1 cellular context compared by ENCODE assay signal in the genomic region with DNA sequence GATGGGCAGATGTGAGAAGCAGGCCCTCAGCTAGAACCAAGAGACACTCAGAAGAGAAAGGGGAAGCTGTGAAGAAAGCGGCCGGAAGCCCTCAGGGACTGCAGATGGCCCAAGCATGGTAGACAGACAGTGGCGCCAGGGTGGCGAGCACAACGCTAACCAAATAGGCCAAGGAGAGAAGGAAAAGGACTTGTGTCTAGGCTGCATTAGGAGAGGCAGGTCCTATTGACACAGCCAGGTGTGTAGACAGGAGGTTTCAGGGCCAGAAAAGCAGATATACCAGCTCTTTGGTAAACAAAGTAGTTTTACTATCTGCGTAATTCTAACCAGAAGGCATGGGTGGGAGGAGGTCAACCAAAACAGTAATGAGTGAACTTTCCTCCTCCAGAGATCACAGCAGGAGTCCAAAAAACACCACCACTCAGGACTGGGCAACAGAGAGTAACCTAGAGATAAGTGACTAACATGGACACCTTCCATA.
TF ChIP-seq lines count a peak whose summit lies in the region.

No MANE protein-coding gene starts in this region.

TF ChIP-seq in K562, 482 proteins besides CTCF, POLR2A, EP300 and RAD21 (continued from another document and continues in another):
- TF ChIP-seq, protein P1, sequence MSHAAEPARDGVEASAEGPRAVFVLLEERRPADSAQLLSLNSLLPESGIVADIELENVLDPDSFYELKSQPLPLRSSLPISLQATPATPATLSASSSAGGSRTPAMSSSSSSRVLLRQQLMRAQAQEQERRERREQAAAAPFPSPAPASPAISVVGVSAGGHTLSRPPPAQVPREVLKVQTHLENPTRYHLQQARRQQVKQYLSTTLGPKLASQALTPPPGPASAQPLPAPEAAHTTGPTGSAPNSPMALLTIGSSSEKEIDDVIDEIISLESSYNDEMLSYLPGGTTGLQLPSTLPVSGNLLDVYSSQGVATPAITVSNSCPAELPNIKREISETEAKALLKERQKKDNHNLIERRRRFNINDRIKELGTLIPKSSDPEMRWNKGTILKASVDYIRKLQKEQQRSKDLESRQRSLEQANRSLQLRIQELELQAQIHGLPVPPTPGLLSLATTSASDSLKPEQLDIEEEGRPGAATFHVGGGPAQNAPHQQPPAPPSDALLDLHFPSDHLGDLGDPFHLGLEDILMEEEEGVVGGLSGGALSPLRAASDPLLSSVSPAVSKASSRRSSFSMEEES (CRISPR knock-in tag; IDR thresholded peaks at IDR 0.05) = no peak
- no peak for TF ChIP-seq FOS (IDR thresholded peaks at IDR 0.05; ENCODE audit: extremely low read depth, insufficient read length)
- no peak for TF ChIP-seq CBX3 (IDR thresholded peaks at IDR 0.05; ENCODE audit: borderline replicate concordance in 1 of 2, low read length in 2 of 2)
- TF ChIP-seq ZNF224 (CRISPR knock-in tag; IDR thresholded peaks at IDR 0.05) = no peak
- no peak for TF ChIP-seq ZNF668 (CRISPR knock-in tag; IDR thresholded peaks at IDR 0.05)
- peak; percentile 74; the same call in 1 of the 2 replicates for TF ChIP-seq KLF6 (CRISPR knock-in tag; IDR thresholded peaks at IDR 0.05; ENCODE audit: borderline replicate concordance)
- no peak for TF ChIP-seq STAT5B (CRISPR knock-in tag; IDR thresholded peaks at IDR 0.05)
- TF ChIP-seq ELF4 (CRISPR knock-in tag; IDR thresholded peaks at IDR 0.05) = 0 out of 2 replicates have a peak, but pooled peaks have one; percentile 3
- TF ChIP-seq, protein P2, sequence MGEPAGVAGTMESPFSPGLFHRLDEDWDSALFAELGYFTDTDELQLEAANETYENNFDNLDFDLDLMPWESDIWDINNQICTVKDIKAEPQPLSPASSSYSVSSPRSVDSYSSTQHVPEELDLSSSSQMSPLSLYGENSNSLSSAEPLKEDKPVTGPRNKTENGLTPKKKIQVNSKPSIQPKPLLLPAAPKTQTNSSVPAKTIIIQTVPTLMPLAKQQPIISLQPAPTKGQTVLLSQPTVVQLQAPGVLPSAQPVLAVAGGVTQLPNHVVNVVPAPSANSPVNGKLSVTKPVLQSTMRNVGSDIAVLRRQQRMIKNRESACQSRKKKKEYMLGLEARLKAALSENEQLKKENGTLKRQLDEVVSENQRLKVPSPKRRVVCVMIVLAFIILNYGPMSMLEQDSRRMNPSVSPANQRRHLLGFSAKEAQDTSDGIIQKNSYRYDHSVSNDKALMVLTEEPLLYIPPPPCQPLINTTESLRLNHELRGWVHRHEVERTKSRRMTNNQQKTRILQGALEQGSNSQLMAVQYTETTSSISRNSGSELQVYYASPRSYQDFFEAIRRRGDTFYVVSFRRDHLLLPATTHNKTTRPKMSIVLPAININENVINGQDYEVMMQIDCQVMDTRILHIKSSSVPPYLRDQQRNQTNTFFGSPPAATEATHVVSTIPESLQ (CRISPR knock-in tag; IDR thresholded peaks at IDR 0.05) = no peak
- TF ChIP-seq HMGN3 (IDR thresholded peaks at IDR 0.05; ENCODE audit: borderline replicate concordance, extremely low read depth, insufficient read length, low read depth, low read length) = no peak
- no peak for TF ChIP-seq ZBTB7A (IDR thresholded peaks at IDR 0.05; ENCODE audit: borderline replicate concordance, control insufficient read depth, low read depth, low read length)
- no peak for TF ChIP-seq GTF2F1 (IDR thresholded peaks at IDR 0.05; ENCODE audit: low read depth, low read length)
- no peak for TF ChIP-seq SNIP1 (IDR thresholded peaks at IDR 0.05; ENCODE audit: low read depth)
- no peak for TF ChIP-seq HDAC6 (IDR thresholded peaks at IDR 0.05; ENCODE audit: low read depth, low read length)
- no peak for TF ChIP-seq ILF3 (IDR thresholded peaks at IDR 0.05; ENCODE audit: borderline replicate concordance)
- TF ChIP-seq CHD1 (IDR thresholded peaks at IDR 0.05; ENCODE audit: low read length) = no peak
- TF ChIP-seq NR2C2 (CRISPR knock-in tag; IDR thresholded peaks at IDR 0.05) = no peak
- peak; percentile 52; the same call in 1 of the 2 replicates for TF ChIP-seq NR2C2 (tag; IDR thresholded peaks at IDR 0.05)
- no peak for TF ChIP-seq POLR2G (IDR thresholded peaks at IDR 0.05; ENCODE audit: low read depth, low read length)
- no peak for TF ChIP-seq SPI1 (IDR thresholded peaks at IDR 0.05; ENCODE audit: borderline replicate concordance, low read depth, low read length)
- 0 out of 2 replicates have a peak, but pooled peaks have one; percentile 34 for TF ChIP-seq MEF2D (tag; conservative IDR thresholded peaks at IDR 0.05; ENCODE audit: low read depth)
- TF ChIP-seq ZBTB17 (CRISPR knock-in tag; IDR thresholded peaks at IDR 0.05) = peak; percentile 62; the same call in 1 of the 2 replicates
- no peak for TF ChIP-seq ZNF174 (CRISPR knock-in tag; IDR thresholded peaks at IDR 0.05)
- TF ChIP-seq ZNF12 (CRISPR knock-in tag; IDR thresholded peaks at IDR 0.05) = no peak
- no peak for TF ChIP-seq PHB2 (IDR thresholded peaks at IDR 0.05; ENCODE audit: low read depth)
- TF ChIP-seq HDAC2 (IDR thresholded peaks at IDR 0.05) = no peak
- TF ChIP-seq SMAD2 (IDR thresholded peaks at IDR 0.05; ENCODE audit: low read depth, low read length) = no peak
- TF ChIP-seq ETV5 (CRISPR knock-in tag; IDR thresholded peaks at IDR 0.05; ENCODE audit: low read depth) = no peak
- TF ChIP-seq MTA2 (IDR thresholded peaks at IDR 0.05; ENCODE audit: low read depth) = no peak
- TF ChIP-seq TFAM (CRISPR knock-in tag; conservative IDR thresholded peaks at IDR 0.05) = no peak
- TF ChIP-seq NCOA4 (IDR thresholded peaks at IDR 0.05; ENCODE audit: partially characterized antibody) = no peak
- TF ChIP-seq, protein P3, sequence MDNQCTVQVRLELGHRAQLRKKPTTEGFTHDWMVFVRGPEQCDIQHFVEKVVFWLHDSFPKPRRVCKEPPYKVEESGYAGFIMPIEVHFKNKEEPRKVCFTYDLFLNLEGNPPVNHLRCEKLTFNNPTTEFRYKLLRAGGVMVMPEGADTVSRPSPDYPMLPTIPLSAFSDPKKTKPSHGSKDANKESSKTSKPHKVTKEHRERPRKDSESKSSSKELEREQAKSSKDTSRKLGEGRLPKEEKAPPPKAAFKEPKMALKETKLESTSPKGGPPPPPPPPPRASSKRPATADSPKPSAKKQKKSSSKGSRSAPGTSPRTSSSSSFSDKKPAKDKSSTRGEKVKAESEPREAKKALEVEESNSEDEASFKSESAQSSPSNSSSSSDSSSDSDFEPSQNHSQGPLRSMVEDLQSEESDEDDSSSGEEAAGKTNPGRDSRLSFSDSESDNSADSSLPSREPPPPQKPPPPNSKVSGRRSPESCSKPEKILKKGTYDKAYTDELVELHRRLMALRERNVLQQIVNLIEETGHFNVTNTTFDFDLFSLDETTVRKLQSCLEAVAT (IDR thresholded peaks at IDR 0.05) = no peak
- TF ChIP-seq TEAD1 (CRISPR knock-in tag; IDR thresholded peaks at IDR 0.05) = no peak
- TF ChIP-seq CHD2 (IDR thresholded peaks at IDR 0.05; ENCODE audit: low read depth, low read length) = no peak
- TF ChIP-seq ZNF124 (CRISPR knock-in tag; IDR thresholded peaks at IDR 0.05) = no peak
- TF ChIP-seq, protein P4, sequence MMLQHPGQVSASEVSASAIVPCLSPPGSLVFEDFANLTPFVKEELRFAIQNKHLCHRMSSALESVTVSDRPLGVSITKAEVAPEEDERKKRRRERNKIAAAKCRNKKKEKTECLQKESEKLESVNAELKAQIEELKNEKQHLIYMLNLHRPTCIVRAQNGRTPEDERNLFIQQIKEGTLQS (IDR thresholded peaks at IDR 0.05) = no peak
- TF ChIP-seq, protein P4 (CRISPR knock-in tag; conservative IDR thresholded peaks at IDR 0.05) = no peak
- no peak for TF ChIP-seq PCBP1 (IDR thresholded peaks at IDR 0.05; ENCODE audit: low read depth, low read length, poor library complexity, severe bottlenecking)
- TF ChIP-seq, protein P5, sequence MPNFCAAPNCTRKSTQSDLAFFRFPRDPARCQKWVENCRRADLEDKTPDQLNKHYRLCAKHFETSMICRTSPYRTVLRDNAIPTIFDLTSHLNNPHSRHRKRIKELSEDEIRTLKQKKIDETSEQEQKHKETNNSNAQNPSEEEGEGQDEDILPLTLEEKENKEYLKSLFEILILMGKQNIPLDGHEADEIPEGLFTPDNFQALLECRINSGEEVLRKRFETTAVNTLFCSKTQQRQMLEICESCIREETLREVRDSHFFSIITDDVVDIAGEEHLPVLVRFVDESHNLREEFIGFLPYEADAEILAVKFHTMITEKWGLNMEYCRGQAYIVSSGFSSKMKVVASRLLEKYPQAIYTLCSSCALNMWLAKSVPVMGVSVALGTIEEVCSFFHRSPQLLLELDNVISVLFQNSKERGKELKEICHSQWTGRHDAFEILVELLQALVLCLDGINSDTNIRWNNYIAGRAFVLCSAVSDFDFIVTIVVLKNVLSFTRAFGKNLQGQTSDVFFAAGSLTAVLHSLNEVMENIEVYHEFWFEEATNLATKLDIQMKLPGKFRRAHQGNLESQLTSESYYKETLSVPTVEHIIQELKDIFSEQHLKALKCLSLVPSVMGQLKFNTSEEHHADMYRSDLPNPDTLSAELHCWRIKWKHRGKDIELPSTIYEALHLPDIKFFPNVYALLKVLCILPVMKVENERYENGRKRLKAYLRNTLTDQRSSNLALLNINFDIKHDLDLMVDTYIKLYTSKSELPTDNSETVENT (CRISPR knock-in tag; IDR thresholded peaks at IDR 0.05) = no peak
- no peak for TF ChIP-seq ZBTB8A (IDR thresholded peaks at IDR 0.05; ENCODE audit: partially characterized antibody)
- no peak for TF ChIP-seq NBN (IDR thresholded peaks at IDR 0.05; ENCODE audit: low read depth)
- TF ChIP-seq ARID3A (IDR thresholded peaks at IDR 0.05; ENCODE audit: borderline replicate concordance, low read depth, low read length) = no peak
- no peak for TF ChIP-seq ZNF778 (CRISPR knock-in tag; IDR thresholded peaks at IDR 0.05)
- TF ChIP-seq TAF7 (tag; IDR thresholded peaks at IDR 0.05) = no peak
- no peak for TF ChIP-seq ZNF740 (CRISPR knock-in tag; IDR thresholded peaks at IDR 0.05)
- TF ChIP-seq ZNF740 (tag; IDR thresholded peaks at IDR 0.05) = no peak
- no peak for TF ChIP-seq SP1 (CRISPR knock-in tag; IDR thresholded peaks at IDR 0.05)
- TF ChIP-seq, protein P6, sequence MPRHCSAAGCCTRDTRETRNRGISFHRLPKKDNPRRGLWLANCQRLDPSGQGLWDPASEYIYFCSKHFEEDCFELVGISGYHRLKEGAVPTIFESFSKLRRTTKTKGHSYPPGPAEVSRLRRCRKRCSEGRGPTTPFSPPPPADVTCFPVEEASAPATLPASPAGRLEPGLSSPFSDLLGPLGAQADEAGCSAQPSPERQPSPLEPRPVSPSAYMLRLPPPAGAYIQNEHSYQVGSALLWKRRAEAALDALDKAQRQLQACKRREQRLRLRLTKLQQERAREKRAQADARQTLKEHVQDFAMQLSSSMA (CRISPR knock-in tag; IDR thresholded peaks at IDR 0.05) = no peak
- no peak for TF ChIP-seq JUNB (CRISPR knock-in tag; conservative IDR thresholded peaks at IDR 0.05)
- TF ChIP-seq DPF2 (IDR thresholded peaks at IDR 0.05) = peak; percentile 51
- TF ChIP-seq, protein P7, sequence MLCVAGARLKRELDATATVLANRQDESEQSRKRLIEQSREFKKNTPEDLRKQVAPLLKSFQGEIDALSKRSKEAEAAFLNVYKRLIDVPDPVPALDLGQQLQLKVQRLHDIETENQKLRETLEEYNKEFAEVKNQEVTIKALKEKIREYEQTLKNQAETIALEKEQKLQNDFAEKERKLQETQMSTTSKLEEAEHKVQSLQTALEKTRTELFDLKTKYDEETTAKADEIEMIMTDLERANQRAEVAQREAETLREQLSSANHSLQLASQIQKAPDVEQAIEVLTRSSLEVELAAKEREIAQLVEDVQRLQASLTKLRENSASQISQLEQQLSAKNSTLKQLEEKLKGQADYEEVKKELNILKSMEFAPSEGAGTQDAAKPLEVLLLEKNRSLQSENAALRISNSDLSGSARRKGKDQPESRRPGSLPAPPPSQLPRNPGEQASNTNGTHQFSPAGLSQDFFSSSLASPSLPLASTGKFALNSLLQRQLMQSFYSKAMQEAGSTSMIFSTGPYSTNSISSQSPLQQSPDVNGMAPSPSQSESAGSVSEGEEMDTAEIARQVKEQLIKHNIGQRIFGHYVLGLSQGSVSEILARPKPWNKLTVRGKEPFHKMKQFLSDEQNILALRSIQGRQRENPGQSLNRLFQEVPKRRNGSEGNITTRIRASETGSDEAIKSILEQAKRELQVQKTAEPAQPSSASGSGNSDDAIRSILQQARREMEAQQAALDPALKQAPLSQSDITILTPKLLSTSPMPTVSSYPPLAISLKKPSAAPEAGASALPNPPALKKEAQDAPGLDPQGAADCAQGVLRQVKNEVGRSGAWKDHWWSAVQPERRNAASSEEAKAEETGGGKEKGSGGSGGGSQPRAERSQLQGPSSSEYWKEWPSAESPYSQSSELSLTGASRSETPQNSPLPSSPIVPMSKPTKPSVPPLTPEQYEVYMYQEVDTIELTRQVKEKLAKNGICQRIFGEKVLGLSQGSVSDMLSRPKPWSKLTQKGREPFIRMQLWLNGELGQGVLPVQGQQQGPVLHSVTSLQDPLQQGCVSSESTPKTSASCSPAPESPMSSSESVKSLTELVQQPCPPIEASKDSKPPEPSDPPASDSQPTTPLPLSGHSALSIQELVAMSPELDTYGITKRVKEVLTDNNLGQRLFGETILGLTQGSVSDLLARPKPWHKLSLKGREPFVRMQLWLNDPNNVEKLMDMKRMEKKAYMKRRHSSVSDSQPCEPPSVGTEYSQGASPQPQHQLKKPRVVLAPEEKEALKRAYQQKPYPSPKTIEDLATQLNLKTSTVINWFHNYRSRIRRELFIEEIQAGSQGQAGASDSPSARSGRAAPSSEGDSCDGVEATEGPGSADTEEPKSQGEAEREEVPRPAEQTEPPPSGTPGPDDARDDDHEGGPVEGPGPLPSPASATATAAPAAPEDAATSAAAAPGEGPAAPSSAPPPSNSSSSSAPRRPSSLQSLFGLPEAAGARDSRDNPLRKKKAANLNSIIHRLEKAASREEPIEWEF (CRISPR knock-in tag; IDR thresholded peaks at IDR 0.05) = no peak
- TF ChIP-seq ZNF644 (tag; IDR thresholded peaks at IDR 0.05; ENCODE audit: low read depth) = peak; percentile 70; the same call in 1 of the 2 replicates
- TF ChIP-seq ETV1 (tag; conservative IDR thresholded peaks at IDR 0.05; ENCODE audit: low read depth) = 0 out of 2 replicates have a peak, but pooled peaks have one; percentile 26
